Comparison of ENCODE assay signal across 26 cellular contexts in genomic region chr21:40967771-40968170, GRCh38.
"Had no signal": no experiment of that assay in that cellular context is flagged by ENCODE, and none has a peak within 500 bp of the region (broad histone marks: within the 10 kb centered on the region; RNA-seq: fewer than 3 reads in every experiment).

No MANE protein-coding gene starts in this region.

- DNase-seq: activated CD4-positive, alpha-beta T cell treated with anti-CD3 and anti-CD28 coated beads for 1 hour; activated CD4-positive, alpha-beta T cell treated with anti-CD3 and anti-CD28 coated beads, Interleukin-2, amount 10 ng/mL, durations not matched to agents 7 days and 5 days; activated CD8-positive, alpha-beta T cell treated with anti-CD3 and anti-CD28 coated beads for 36 hours; activated naive CD4-positive, alpha-beta T cell; activated T-cell treated with anti-CD3 and anti-CD28 coated beads, Interleukin-2, amount 50 U/mL, for 72 hours; dermis blood vessel endothelial cell; effector CD4-positive, alpha-beta T cell; left ventricle myocardium inferior; nephron progenitor cell; pancreas; retina; stimulated activated CD4-positive, alpha-beta T cell treated with anti-CD3 and anti-CD28 coated beads, Interleukin-12 subunit alpha, Interleukin-12 subunit beta, amount 100 ng/mL, for 4 hours; stimulated activated CD4-positive, alpha-beta T cell treated with anti-CD3 and anti-CD28 coated beads, Interleukin-4, amount 100 ng/mL, for 1 hour; stimulated activated naive CD8-positive, alpha-beta T cell treated with anti-CD3 and anti-CD28 coated beads, Interleukin-15, Interleukin-2, amounts not matched to agents 100 U/mL and 50 U/mL, for 24 hours; T-helper 9 cell; testis; transverse colon had no signal

- H3K9me3 ChIP-seq: left ventricle myocardium inferior, pancreas, prostate gland, testis, transverse colon had no signal

- ATAC-seq: activated CD8-positive, alpha-beta T cell treated with anti-CD3 and anti-CD28 coated beads for 36 hours; activated naive CD4-positive, alpha-beta T cell treated with anti-CD3 and anti-CD28 coated beads, Interleukin-2, amount 50 U/mL, for 72 hours; activated T-cell treated with anti-CD3 and anti-CD28 coated beads, Interleukin-2, amount 50 U/mL, for 72 hours; pancreas; sciatic nerve; stimulated activated naive CD8-positive, alpha-beta T cell treated with anti-CD3 and anti-CD28 coated beads, Interleukin-15, Interleukin-2, amounts not matched to agents 100 U/mL and 50 U/mL, for 24 hours had no signal

- H3K27me3 Mint-ChIP-seq: central memory CD8-positive, alpha-beta T cell had no signal

- H3K27me3 ChIP-seq: hepatocyte, testis had no signal

- H3K27ac Mint-ChIP-seq: activated CD4-positive, alpha-beta T cell treated with anti-CD3 and anti-CD28 coated beads, Interleukin-2, amount 10 ng/mL, durations not matched to agents 7 days and 5 days; activated CD8-positive, alpha-beta T cell treated with anti-CD3 and anti-CD28 coated beads for 36 hours; activated naive CD4-positive, alpha-beta T cell treated with anti-CD3 and anti-CD28 coated beads, Interleukin-2, amount 50 U/mL, for 72 hours; activated T-cell treated with anti-CD3 and anti-CD28 coated beads, Interleukin-2, amount 50 U/mL, for 72 hours; nephron progenitor cell; T-helper 1 cell treated with Interleukin-12 subunit alpha and Interleukin-12 subunit beta and Interleukin-4 antibody, amounts not matched to agents 30 μg/mL and 1 μg/mL, for 36 hours had no signal

- H3K4me1 Mint-ChIP-seq: activated CD4-positive, alpha-beta T cell treated with anti-CD3 and anti-CD28 coated beads, Interleukin-2, amount 10 ng/mL, durations not matched to agents 7 days and 5 days; central memory CD8-positive, alpha-beta T cell had no signal

- H3K4me3 Mint-ChIP-seq: activated CD4-positive, alpha-beta T cell treated with anti-CD3 and anti-CD28 coated beads, Interleukin-2, amount 10 ng/mL, durations not matched to agents 7 days and 5 days; activated CD8-positive, alpha-beta T cell treated with anti-CD3 and anti-CD28 coated beads for 36 hours; activated T-cell treated with anti-CD3 and anti-CD28 coated beads, Interleukin-2, amount 50 U/mL, for 72 hours; central memory CD8-positive, alpha-beta T cell; nephron progenitor cell; T-helper 1 cell treated with Interleukin-12 subunit alpha and Interleukin-12 subunit beta and Interleukin-4 antibody, amounts not matched to agents 30 μg/mL and 1 μg/mL, for 36 hours had no signal

- H3K36me3 ChIP-seq: left ventricle myocardium inferior, pancreas, prostate gland, transverse colon had no signal

- H3K4me3 ChIP-seq: hepatocyte, left ventricle myocardium inferior, lung, pancreas, prostate gland, skin epidermis, testis, transverse colon had no signal

- H3K27ac ChIP-seq: epithelial cell of prostate, hepatocyte, left ventricle myocardium inferior, pancreas, prostate gland, skin epidermis, testis, transverse colon had no signal

- H3K9me3 Mint-ChIP-seq: activated CD4-positive, alpha-beta T cell treated with anti-CD3 and anti-CD28 coated beads, Interleukin-2, amount 10 ng/mL, durations not matched to agents 7 days and 5 days; activated CD8-positive, alpha-beta T cell treated with anti-CD3 and anti-CD28 coated beads for 36 hours; activated naive CD4-positive, alpha-beta T cell treated with anti-CD3 and anti-CD28 coated beads, Interleukin-2, amount 50 U/mL, for 72 hours; nephron progenitor cell had no signal
